ENCODE assay signal across 27 cellular contexts in genomic region chr21:32469628-32470027, GRCh38. TPM values are rescaled to one million over a fixed set of nuclear protein-coding genes. Genes with fewer than 3 reads are reported as not detected.
"Had no signal": no experiment of that assay in that cellular context is flagged by ENCODE, and none has a peak within 500 bp of the region (broad histone marks: within the 10 kb centered on the region; RNA-seq: fewer than 3 reads in every experiment).

No MANE protein-coding gene starts in this region.

- H3K36me3 Mint-ChIP-seq: natural killer cell treated with Interleukin-12 subunit alpha and Interleukin-12 subunit beta and Interleukin-15 and Interleukin-18, amount 100 ng/mL, for 72 hours had no signal

- H3K9me3 ChIP-seq: lower lobe of right lung, mucosa of descending colon, ovary, right atrium auricular region, right lobe of liver, suprapubic skin, thoracic aorta, tibial artery, upper lobe of right lung had no signal

- DNase-seq: hippocampal formation; kidney glomerular epithelial cell; left cardiac atrium; lower lobe of right lung; mammary epithelial cell; mesenchymal stem cell; midbrain; mucosa of descending colon; naive thymus-derived CD4-positive, alpha-beta T cell; ovary; right lobe of liver; stimulated activated CD4-positive, alpha-beta T cell treated with anti-CD3 and anti-CD28 coated beads, Interleukin-12 subunit alpha, Interleukin-12 subunit beta, amount 100 ng/mL, for 4 hours; stimulated activated CD4-positive, alpha-beta T cell treated with anti-CD3 and anti-CD28 coated beads, Interleukin-15, amount 100 ng/mL, for 24 hours; stimulated activated CD4-positive, alpha-beta T cell treated with anti-CD3 and anti-CD28 coated beads, Interleukin-2, amount 100 ng/mL, for 24 hours; stimulated activated CD4-positive, alpha-beta T cell treated with anti-CD3 and anti-CD28 coated beads, Interleukin-4, amount 100 ng/mL, for 1 hour; stimulated activated naive CD4-positive, alpha-beta T cell; trophoblast cell had no signal

- ATAC-seq: left cardiac atrium; left lobe of liver; lower lobe of right lung; mucosa of descending colon; naive thymus-derived CD4-positive, alpha-beta T cell; natural killer cell treated with Interleukin-12 subunit alpha and Interleukin-12 subunit beta and Interleukin-15 and Interleukin-18, amount 100 ng/mL, for 72 hours; right lobe of liver had no signal

- H3K27me3 Mint-ChIP-seq: naive thymus-derived CD4-positive, alpha-beta T cell; natural killer cell treated with Interleukin-12 subunit alpha and Interleukin-12 subunit beta and Interleukin-15 and Interleukin-18, amount 100 ng/mL, for 72 hours; progenitor cell of endocrine pancreas; stimulated activated naive CD8-positive, alpha-beta T cell treated with anti-CD3 and anti-CD28 coated beads, Interleukin-15, Interleukin-2, amounts not matched to agents 100 ng/mL and 50 ng/mL, for 24 hours had no signal

- H3K36me3 ChIP-seq: ovary, right lobe of liver had no signal

- H3K4me3 Mint-ChIP-seq: naive thymus-derived CD4-positive, alpha-beta T cell; natural killer cell treated with Interleukin-12 subunit alpha and Interleukin-12 subunit beta and Interleukin-15 and Interleukin-18, amount 100 ng/mL, for 72 hours; stimulated activated naive CD8-positive, alpha-beta T cell treated with anti-CD3 and anti-CD28 coated beads, Interleukin-15, Interleukin-2, amounts not matched to agents 100 ng/mL and 50 ng/mL, for 24 hours had no signal

- H3K4me3 ChIP-seq: lower lobe of right lung, mucosa of descending colon, ovary, right atrium auricular region, right lobe of liver, smooth muscle cell, suprapubic skin, thoracic aorta, tibial artery, upper lobe of right lung had no signal

- H3K9me3 Mint-ChIP-seq: naive thymus-derived CD4-positive, alpha-beta T cell; natural killer cell treated with Interleukin-12 subunit alpha and Interleukin-12 subunit beta and Interleukin-15 and Interleukin-18, amount 100 ng/mL, for 72 hours; stimulated activated naive CD8-positive, alpha-beta T cell treated with anti-CD3 and anti-CD28 coated beads, Interleukin-15, Interleukin-2, amounts not matched to agents 100 ng/mL and 50 ng/mL, for 24 hours had no signal

- H3K27ac Mint-ChIP-seq: naive thymus-derived CD4-positive, alpha-beta T cell; natural killer cell treated with Interleukin-12 subunit alpha and Interleukin-12 subunit beta and Interleukin-15 and Interleukin-18, amount 100 ng/mL, for 72 hours; progenitor cell of endocrine pancreas; stimulated activated naive CD8-positive, alpha-beta T cell treated with anti-CD3 and anti-CD28 coated beads, Interleukin-15, Interleukin-2, amounts not matched to agents 100 ng/mL and 50 ng/mL, for 24 hours had no signal

- H3K4me1 ChIP-seq: right lobe of liver had no signal

- H3K27ac ChIP-seq: lower lobe of right lung, ovary, right atrium auricular region, right lobe of liver, suprapubic skin, thoracic aorta, tibial artery, upper lobe of right lung had no signal

RNA-seq across cellular contexts. Expression of gene EVA1C, which starts 57.1 kb away (rescaled TPM):
- total RNA-seq: progenitor cell of endocrine pancreas had no signal
